In the genomic region with DNA sequence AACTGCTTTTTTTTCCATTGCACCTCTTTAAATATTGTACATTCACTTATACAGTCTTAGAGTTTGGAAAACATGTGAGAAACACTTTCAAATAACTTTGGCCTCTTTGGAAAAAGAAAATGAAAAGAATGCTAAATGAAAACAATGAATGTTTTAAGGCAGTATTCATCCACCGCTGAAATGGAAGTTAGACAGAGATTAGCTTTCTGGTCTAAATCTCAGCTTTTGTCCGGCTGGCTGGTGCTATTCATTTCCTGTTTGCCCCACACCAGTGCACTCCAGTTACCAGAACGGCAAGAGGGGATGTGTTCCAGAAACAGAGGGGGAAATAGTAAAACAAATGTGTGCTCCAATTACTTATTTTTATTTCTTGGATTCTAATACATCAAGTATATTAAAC, we compare ENCODE assay signal across 20 cellular contexts.
A peak's percentile ranks its signal among the peaks of the same experiment; 100 is the strongest.
DNase-seq lines count a peak whose midpoint lies in the region; ATAC-seq and TF ChIP-seq lines count a peak whose summit lies in the region.
"Had no signal": no experiment of that assay in that cellular context is flagged by ENCODE, and none has a peak within 500 bp of the region (broad histone marks: within the 10 kb centered on the region; RNA-seq: fewer than 3 reads in every experiment).

No MANE protein-coding gene starts in this region.

- CTCF ChIA-PET in AG04450 (lab: Charles Lee), result interaction anchor here (1.3 kb wide), 1 partner anchor 29 kb away, joined by 3 read pairs; no protein-coding TSS in a partner anchor
- CTCF ChIA-PET in naive thymus-derived CD4-positive, alpha-beta T cell (lab: Charles Lee), result no interaction called here

- H3K27me3 Mint-ChIP-seq in naive thymus-derived CD4-positive, alpha-beta T cell, result peaks cover 0 to 8% (median 0%) of the 10 kb centered on the region in 5 donors
- H3K27me3 Mint-ChIP-seq: stimulated activated naive B cell treated with anti-CD40 and anti-IgM and Interleukin-4, amounts not matched to agents 10 μg/mL and 1 μg/mL and 100 μg/mL, for 72 hours had no signal

- H3K36me3 ChIP-seq in SJSA1 (no peaks in the 10 kb centered on the region), osteoblast (ENCODE audit: insufficient read depth, low read length) (no peaks in the 10 kb centered on the region)
- no peaks in the 10 kb centered on the region for H3K36me3 ChIP-seq in naive thymus-derived CD4-positive, alpha-beta T cell (ENCODE audit: control insufficient read depth in 2 of 3, insufficient read depth in 3 of 3, low read length in 3 of 3)

- H3K4me1 Mint-ChIP-seq in naive thymus-derived CD4-positive, alpha-beta T cell, result peaks cover 0 to 4% (median 0%) of the 10 kb centered on the region in 7 donors
- H3K4me1 Mint-ChIP-seq: activated T-helper 17 cell treated with anti-CD3 and anti-CD28 coated beads, Interleukin-2, amount 50 U/mL, for 72 hours; stimulated activated naive B cell treated with anti-CD40 and anti-IgM and Interleukin-4, amounts not matched to agents 10 μg/mL and 1 μg/mL and 100 μg/mL, for 72 hours had no signal

- POLR2A ChIA-PET in AG04450 (lab: Yijun Ruan, JAX), result interaction anchor here (0.5 to 1.3 kb wide), 2 partner anchors 12 to 1229 kb away, joined by 4 to 5 read pairs; no protein-coding TSS in a partner anchor
- POLR2A ChIA-PET in naive thymus-derived CD4-positive, alpha-beta T cell (lab: Charles Lee), result no interaction called here

- H3K4me3 ChIP-seq in AG04450 (ENCODE audit: low read depth, low read length), result no peak overlapping the region
- no peak overlapping the region for H3K4me3 ChIP-seq in SJSA1
- no peak overlapping the region for H3K4me3 ChIP-seq in fibroblast of pulmonary artery (replicated peaks; ENCODE audit: low read depth, low read length)
- no peak overlapping the region for H3K4me3 ChIP-seq in osteoblast (ENCODE audit: insufficient read depth, low read length)
- no peak overlapping the region for H3K4me3 ChIP-seq in naive thymus-derived CD4-positive, alpha-beta T cell (ENCODE audit: low read length)

- peak overlapping the region; percentile 12 for H3K4me2 ChIP-seq in osteoblast (ENCODE audit: insufficient read depth, low read length)

- H3K9me3 ChIP-seq in AG04450 (ENCODE audit: control insufficient read depth, insufficient read depth, low read length), result peaks cover 4% of the 10 kb centered on the region; the same call in 1 of the 2 replicates
- peaks cover 6% of the 10 kb centered on the region; the same call in 1 of the 2 replicates for H3K9me3 ChIP-seq in SJSA1 (replicated peaks)
- no peaks in the 10 kb centered on the region for H3K9me3 ChIP-seq in osteoblast (ENCODE audit: low read depth, low read length)
- H3K9me3 ChIP-seq in naive thymus-derived CD4-positive, alpha-beta T cell (ENCODE audit: control insufficient read depth in 2 of 3, low read length in 3 of 3), result no peaks in the 10 kb centered on the region

- ATAC-seq in naive thymus-derived CD4-positive, alpha-beta T cell, result no peak
- no peak for ATAC-seq in GM21423 (IDR thresholded peaks at IDR 0.05; ENCODE audit: unreplicated experiment)
- ATAC-seq: activated T-helper 17 cell treated with anti-CD3 and anti-CD28 coated beads, Interleukin-2, amount 50 U/mL, for 72 hours; left ventricle myocardium superior; stimulated activated naive B cell treated with anti-CD40 and anti-IgM and Interleukin-4, amounts not matched to agents 10 μg/mL and 1 μg/mL and 100 μg/mL, for 72 hours; WTC11 had no signal

- peak overlapping the region; percentile 82 for H3K27ac ChIP-seq in AG04450 (ENCODE audit: low read depth, low read length)
- peak overlapping the region; percentile 78 for H3K27ac ChIP-seq in SJSA1
- H3K27ac ChIP-seq in osteoblast (ENCODE audit: low read depth, low read length), result peak overlapping the region; percentile 88
- no peak overlapping the region for H3K27ac ChIP-seq in naive thymus-derived CD4-positive, alpha-beta T cell (ENCODE audit: low read depth, low read length)

- TF ChIP-seq CTCF in AG04450 (IDR thresholded peaks at IDR 0.05; ENCODE audit: low read depth, low read length) (no peak), fibroblast of pulmonary artery (IDR thresholded peaks at IDR 0.05; ENCODE audit: low read length, missing control alignments) (no peak), osteoblast (IDR thresholded peaks at IDR 0.05; ENCODE audit: extremely low read depth, low read depth, low read length) (no peak)

- no peaks in the 10 kb centered on the region for H4K20me1 ChIP-seq in osteoblast (ENCODE audit: insufficient read depth, low read length)

- DNase-seq in AG04450 (ENCODE audit: low read depth, low spot score) (peak; percentile 45), SJSA1 (ENCODE audit: low read depth in 1 of 2, low spot score in 2 of 2) (peak; percentile 71 to 77), fibroblast of pulmonary artery (ENCODE audit: low read depth) (peak; percentile 57), osteoblast (ENCODE audit: insufficient read length, low spot score, missing footprints) (no peak), HuH-7 (ENCODE audit: low spot score) (no peak)
- no peak for DNase-seq in activated CD8-positive, alpha-beta memory T cell treated with anti-CD3 and anti-CD28 coated beads, Interleukin-2, amount 50 U/mL, for 4 hours
- DNase-seq in naive thymus-derived CD4-positive, alpha-beta T cell, result no peak
- DNase-seq: amygdala; Calu3; dermis blood vessel endothelial cell; erythroblast; GDM1; left ventricle myocardium superior; NCI-H345; Right ventricle myocardium superior; stimulated activated naive B cell treated with anti-CD40 and anti-IgM and Interleukin-4, amounts not matched to agents 10 μg/mL and 1 μg/mL and 100 μg/mL, for 72 hours had no signal

- H2AFZ ChIP-seq in osteoblast (ENCODE audit: low read length), result no peak overlapping the region

- H3K27me3 ChIP-seq in AG04450 (ENCODE audit: control insufficient read depth, insufficient read depth, low read length) (no peaks in the 10 kb centered on the region), SJSA1 (replicated peaks) (no peaks in the 10 kb centered on the region), osteoblast (ENCODE audit: insufficient read depth, low read length) (no peaks in the 10 kb centered on the region)
- H3K27me3 ChIP-seq in naive thymus-derived CD4-positive, alpha-beta T cell (ENCODE audit: control insufficient read depth in 2 of 2, insufficient read depth in 2 of 2, low read length in 2 of 2), result no peaks in the 10 kb centered on the region

- no peak overlapping the region for H3K4me3 Mint-ChIP-seq in naive thymus-derived CD4-positive, alpha-beta T cell
- H3K4me3 Mint-ChIP-seq: activated T-helper 17 cell treated with anti-CD3 and anti-CD28 coated beads, Interleukin-2, amount 50 U/mL, for 72 hours; stimulated activated naive B cell treated with anti-CD40 and anti-IgM and Interleukin-4, amounts not matched to agents 10 μg/mL and 1 μg/mL and 100 μg/mL, for 72 hours; WTC11 had no signal

- peaks cover 49% of the 10 kb centered on the region for H3K4me1 ChIP-seq in SJSA1 (replicated peaks)
- peaks cover 29% of the 10 kb centered on the region for H3K4me1 ChIP-seq in osteoblast (ENCODE audit: insufficient read depth, low read length)
- no peaks in the 10 kb centered on the region for H3K4me1 ChIP-seq in naive thymus-derived CD4-positive, alpha-beta T cell (ENCODE audit: control insufficient read depth in 2 of 2, insufficient read depth in 2 of 2, low read length in 2 of 2)

- no peaks in the 10 kb centered on the region for H3K79me2 ChIP-seq in osteoblast (ENCODE audit: insufficient read depth, low read length)

- H3K9me3 Mint-ChIP-seq in naive thymus-derived CD4-positive, alpha-beta T cell, result peaks cover 0 to 14% (median 0%) of the 10 kb centered on the region in 11 donors

- intact Hi-C loops in naive thymus-derived CD4-positive, alpha-beta T cell (cut with micrococcal nuclease), result no loop called here

- no peaks in the 10 kb centered on the region for H3K36me3 Mint-ChIP-seq in naive thymus-derived CD4-positive, alpha-beta T cell
- H3K36me3 Mint-ChIP-seq: stimulated activated naive B cell treated with anti-CD40 and anti-IgM and Interleukin-4, amounts not matched to agents 10 μg/mL and 1 μg/mL and 100 μg/mL, for 72 hours; WTC11 had no signal

- no peak overlapping the region for H3K27ac Mint-ChIP-seq in naive thymus-derived CD4-positive, alpha-beta T cell
- H3K27ac Mint-ChIP-seq: activated T-helper 17 cell treated with anti-CD3 and anti-CD28 coated beads, Interleukin-2, amount 50 U/mL, for 72 hours; progenitor cell of endocrine pancreas; stimulated activated naive B cell treated with anti-CD40 and anti-IgM and Interleukin-4, amounts not matched to agents 10 μg/mL and 1 μg/mL and 100 μg/mL, for 72 hours; WTC11 had no signal

Comparison
In these comparisons a context has a peak if more than half of its experiments do, and no peak if none do; other contexts are left out.
1. DNase-seq: peak in AG04450 (single experiment), SJSA1 (2 of 2) and fibroblast of pulmonary artery (single experiment); none in osteoblast (single experiment), activated CD8-positive, alpha-beta memory T cell treated with anti-CD3 and anti-CD28 coated beads, Interleukin-2, amount 50 U/mL, for 4 hours (single experiment), HuH-7 (single experiment) and naive thymus-derived CD4-positive, alpha-beta T cell (0 of 9).